In genomic region chrX:64427787-64428186, GRCh38 we compare ENCODE assay signal across 1 cellular context.
TF ChIP-seq lines count a peak whose summit lies in the region.

No MANE protein-coding gene starts in this region.

TF ChIP-seq in GM23338, 12 proteins besides CTCF, POLR2A, EP300 and RAD21 (continued from another document):
- TF ChIP-seq ZNF462 (CRISPR knock-in tag; IDR thresholded peaks at IDR 0.05), result no peak
- no peak for TF ChIP-seq ETS1 (IDR thresholded peaks at IDR 0.05)
